In the genomic region with DNA sequence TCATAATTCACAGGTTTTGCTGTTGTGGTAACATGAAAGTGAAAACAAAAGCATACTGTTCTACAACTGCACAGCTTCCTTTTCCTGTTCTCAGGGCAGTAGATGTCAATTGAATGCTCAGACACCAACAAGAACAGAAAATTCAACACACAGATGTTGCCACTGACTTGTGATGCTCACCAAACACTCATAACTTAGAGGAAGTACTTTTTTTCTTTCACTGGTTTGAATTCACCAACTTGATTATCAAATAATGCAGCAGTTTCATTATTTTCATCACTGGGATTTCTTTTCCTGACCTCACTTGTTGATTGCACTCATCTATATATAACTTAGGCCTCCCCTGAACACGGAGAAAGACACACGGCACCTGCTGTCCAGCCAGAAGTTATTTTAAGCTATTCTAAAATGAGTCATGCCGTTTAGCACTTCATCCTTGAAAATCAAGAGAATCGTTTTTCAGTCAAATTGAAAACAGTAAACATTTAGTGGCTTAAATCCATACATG, we compare ENCODE assay signal across 1 cellular context.
TF ChIP-seq lines count a peak whose summit lies in the region.

No MANE protein-coding gene starts in this region.

TF ChIP-seq in GM12878, 131 proteins besides CTCF, POLR2A, EP300 and RAD21 (continued from another document and continues in another):
- TF ChIP-seq, protein P1, sequence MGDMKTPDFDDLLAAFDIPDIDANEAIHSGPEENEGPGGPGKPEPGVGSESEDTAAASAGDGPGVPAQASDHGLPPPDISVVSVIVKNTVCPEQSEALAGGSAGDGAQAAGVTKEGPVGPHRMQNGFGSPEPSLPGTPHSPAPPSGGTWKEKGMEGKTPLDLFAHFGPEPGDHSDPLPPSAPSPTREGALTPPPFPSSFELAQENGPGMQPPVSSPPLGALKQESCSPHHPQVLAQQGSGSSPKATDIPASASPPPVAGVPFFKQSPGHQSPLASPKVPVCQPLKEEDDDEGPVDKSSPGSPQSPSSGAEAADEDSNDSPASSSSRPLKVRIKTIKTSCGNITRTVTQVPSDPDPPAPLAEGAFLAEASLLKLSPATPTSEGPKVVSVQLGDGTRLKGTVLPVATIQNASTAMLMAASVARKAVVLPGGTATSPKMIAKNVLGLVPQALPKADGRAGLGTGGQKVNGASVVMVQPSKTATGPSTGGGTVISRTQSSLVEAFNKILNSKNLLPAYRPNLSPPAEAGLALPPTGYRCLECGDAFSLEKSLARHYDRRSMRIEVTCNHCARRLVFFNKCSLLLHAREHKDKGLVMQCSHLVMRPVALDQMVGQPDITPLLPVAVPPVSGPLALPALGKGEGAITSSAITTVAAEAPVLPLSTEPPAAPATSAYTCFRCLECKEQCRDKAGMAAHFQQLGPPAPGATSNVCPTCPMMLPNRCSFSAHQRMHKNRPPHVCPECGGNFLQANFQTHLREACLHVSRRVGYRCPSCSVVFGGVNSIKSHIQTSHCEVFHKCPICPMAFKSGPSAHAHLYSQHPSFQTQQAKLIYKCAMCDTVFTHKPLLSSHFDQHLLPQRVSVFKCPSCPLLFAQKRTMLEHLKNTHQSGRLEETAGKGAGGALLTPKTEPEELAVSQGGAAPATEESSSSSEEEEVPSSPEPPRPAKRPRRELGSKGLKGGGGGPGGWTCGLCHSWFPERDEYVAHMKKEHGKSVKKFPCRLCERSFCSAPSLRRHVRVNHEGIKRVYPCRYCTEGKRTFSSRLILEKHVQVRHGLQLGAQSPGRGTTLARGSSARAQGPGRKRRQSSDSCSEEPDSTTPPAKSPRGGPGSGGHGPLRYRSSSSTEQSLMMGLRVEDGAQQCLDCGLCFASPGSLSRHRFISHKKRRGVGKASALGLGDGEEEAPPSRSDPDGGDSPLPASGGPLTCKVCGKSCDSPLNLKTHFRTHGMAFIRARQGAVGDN (IDR thresholded peaks at IDR 0.05): peak; percentile 59; the same call in 1 of the 2 replicates
- no peak for TF ChIP-seq SREBF1 (IDR thresholded peaks at IDR 0.05; ENCODE audit: low read length)
- TF ChIP-seq TBL1XR1 (IDR thresholded peaks at IDR 0.05; ENCODE audit: low read depth, low read length): peak; percentile 87; the same call in 1 of the 2 replicates
- TF ChIP-seq, protein P2, sequence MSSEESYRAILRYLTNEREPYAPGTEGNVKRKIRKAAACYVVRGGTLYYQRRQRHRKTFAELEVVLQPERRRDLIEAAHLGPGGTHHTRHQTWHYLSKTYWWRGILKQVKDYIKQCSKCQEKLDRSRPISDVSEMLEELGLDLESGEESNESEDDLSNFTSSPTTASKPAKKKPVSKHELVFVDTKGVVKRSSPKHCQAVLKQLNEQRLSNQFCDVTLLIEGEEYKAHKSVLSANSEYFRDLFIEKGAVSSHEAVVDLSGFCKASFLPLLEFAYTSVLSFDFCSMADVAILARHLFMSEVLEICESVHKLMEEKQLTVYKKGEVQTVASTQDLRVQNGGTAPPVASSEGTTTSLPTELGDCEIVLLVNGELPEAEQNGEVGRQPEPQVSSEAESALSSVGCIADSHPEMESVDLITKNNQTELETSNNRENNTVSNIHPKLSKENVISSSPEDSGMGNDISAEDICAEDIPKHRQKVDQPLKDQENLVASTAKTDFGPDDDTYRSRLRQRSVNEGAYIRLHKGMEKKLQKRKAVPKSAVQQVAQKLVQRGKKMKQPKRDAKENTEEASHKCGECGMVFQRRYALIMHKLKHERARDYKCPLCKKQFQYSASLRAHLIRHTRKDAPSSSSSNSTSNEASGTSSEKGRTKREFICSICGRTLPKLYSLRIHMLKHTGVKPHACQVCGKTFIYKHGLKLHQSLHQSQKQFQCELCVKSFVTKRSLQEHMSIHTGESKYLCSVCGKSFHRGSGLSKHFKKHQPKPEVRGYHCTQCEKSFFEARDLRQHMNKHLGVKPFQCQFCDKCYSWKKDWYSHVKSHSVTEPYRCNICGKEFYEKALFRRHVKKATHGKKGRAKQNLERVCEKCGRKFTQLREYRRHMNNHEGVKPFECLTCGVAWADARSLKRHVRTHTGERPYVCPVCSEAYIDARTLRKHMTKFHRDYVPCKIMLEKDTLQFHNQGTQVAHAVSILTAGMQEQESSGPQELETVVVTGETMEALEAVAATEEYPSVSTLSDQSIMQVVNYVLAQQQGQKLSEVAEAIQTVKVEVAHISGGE (CRISPR knock-in tag; IDR thresholded peaks at IDR 0.05): no peak
- peak; percentile 71; the same call in 1 of the 2 replicates for TF ChIP-seq DPF2 (IDR thresholded peaks at IDR 0.05)
- peak; percentile 84; the same call in 1 of the 2 replicates for TF ChIP-seq PAX8 (IDR thresholded peaks at IDR 0.05)
- peak; percentile 60 for TF ChIP-seq PML (IDR thresholded peaks at IDR 0.05; ENCODE audit: low read length)
- TF ChIP-seq, protein P3, sequence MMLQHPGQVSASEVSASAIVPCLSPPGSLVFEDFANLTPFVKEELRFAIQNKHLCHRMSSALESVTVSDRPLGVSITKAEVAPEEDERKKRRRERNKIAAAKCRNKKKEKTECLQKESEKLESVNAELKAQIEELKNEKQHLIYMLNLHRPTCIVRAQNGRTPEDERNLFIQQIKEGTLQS (IDR thresholded peaks at IDR 0.05; ENCODE audit: borderline replicate concordance, extremely low read depth, low read depth, low read length): no peak
- TF ChIP-seq TCF7 (IDR thresholded peaks at IDR 0.05; ENCODE audit: borderline replicate concordance): 0 out of 2 replicates have a peak, but pooled peaks have one; percentile 32
- TF ChIP-seq, protein P4, sequence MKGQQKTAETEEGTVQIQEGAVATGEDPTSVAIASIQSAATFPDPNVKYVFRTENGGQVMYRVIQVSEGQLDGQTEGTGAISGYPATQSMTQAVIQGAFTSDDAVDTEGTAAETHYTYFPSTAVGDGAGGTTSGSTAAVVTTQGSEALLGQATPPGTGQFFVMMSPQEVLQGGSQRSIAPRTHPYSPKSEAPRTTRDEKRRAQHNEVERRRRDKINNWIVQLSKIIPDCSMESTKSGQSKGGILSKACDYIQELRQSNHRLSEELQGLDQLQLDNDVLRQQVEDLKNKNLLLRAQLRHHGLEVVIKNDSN (IDR thresholded peaks at IDR 0.05; ENCODE audit: borderline replicate concordance, extremely low read length, insufficient read depth, low read depth, low read length): no peak
- no peak for TF ChIP-seq WRNIP1 (IDR thresholded peaks at IDR 0.05; ENCODE audit: borderline replicate concordance, low read depth, low read length)
- no peak for TF ChIP-seq YBX1 (IDR thresholded peaks at IDR 0.05)
- TF ChIP-seq RELA (IDR thresholded peaks at IDR 0.05; ENCODE audit: borderline replicate concordance, partially characterized antibody): no peak
- TF ChIP-seq STAT1 (conservative IDR thresholded peaks at IDR 0.05): no peak
- TF ChIP-seq TCF3 (IDR thresholded peaks at IDR 0.05; ENCODE audit: borderline replicate concordance, insufficient read depth, low read depth, low read length): peak; percentile 56; the same call in 1 of the 2 replicates
- TF ChIP-seq, protein P5, sequence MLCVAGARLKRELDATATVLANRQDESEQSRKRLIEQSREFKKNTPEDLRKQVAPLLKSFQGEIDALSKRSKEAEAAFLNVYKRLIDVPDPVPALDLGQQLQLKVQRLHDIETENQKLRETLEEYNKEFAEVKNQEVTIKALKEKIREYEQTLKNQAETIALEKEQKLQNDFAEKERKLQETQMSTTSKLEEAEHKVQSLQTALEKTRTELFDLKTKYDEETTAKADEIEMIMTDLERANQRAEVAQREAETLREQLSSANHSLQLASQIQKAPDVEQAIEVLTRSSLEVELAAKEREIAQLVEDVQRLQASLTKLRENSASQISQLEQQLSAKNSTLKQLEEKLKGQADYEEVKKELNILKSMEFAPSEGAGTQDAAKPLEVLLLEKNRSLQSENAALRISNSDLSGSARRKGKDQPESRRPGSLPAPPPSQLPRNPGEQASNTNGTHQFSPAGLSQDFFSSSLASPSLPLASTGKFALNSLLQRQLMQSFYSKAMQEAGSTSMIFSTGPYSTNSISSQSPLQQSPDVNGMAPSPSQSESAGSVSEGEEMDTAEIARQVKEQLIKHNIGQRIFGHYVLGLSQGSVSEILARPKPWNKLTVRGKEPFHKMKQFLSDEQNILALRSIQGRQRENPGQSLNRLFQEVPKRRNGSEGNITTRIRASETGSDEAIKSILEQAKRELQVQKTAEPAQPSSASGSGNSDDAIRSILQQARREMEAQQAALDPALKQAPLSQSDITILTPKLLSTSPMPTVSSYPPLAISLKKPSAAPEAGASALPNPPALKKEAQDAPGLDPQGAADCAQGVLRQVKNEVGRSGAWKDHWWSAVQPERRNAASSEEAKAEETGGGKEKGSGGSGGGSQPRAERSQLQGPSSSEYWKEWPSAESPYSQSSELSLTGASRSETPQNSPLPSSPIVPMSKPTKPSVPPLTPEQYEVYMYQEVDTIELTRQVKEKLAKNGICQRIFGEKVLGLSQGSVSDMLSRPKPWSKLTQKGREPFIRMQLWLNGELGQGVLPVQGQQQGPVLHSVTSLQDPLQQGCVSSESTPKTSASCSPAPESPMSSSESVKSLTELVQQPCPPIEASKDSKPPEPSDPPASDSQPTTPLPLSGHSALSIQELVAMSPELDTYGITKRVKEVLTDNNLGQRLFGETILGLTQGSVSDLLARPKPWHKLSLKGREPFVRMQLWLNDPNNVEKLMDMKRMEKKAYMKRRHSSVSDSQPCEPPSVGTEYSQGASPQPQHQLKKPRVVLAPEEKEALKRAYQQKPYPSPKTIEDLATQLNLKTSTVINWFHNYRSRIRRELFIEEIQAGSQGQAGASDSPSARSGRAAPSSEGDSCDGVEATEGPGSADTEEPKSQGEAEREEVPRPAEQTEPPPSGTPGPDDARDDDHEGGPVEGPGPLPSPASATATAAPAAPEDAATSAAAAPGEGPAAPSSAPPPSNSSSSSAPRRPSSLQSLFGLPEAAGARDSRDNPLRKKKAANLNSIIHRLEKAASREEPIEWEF (IDR thresholded peaks at IDR 0.05; ENCODE audit: insufficient replicate concordance, low read depth, low read length): no peak
- TF ChIP-seq ZNF622 (IDR thresholded peaks at IDR 0.05): no peak
- peak; percentile 90 for TF ChIP-seq FOXK2 (IDR thresholded peaks at IDR 0.05)
- TF ChIP-seq NR2C1 (IDR thresholded peaks at IDR 0.05): no peak
- peak; percentile 65 for TF ChIP-seq MTA2 (IDR thresholded peaks at IDR 0.05; ENCODE audit: low read depth)
- TF ChIP-seq TARDBP (IDR thresholded peaks at IDR 0.05; ENCODE audit: borderline replicate concordance): no peak; the same call in 1 of the 2 replicates
- no peak for TF ChIP-seq PAX5 (IDR thresholded peaks at IDR 0.05; ENCODE audit: borderline replicate concordance, low read depth, low read length)
- TF ChIP-seq JUNB (IDR thresholded peaks at IDR 0.05): peak; percentile 93
- no peak for TF ChIP-seq EGR1 (IDR thresholded peaks at IDR 0.05; ENCODE audit: borderline replicate concordance in 1 of 2, low read depth in 2 of 2, low read length in 2 of 2)
- TF ChIP-seq ASH2L (IDR thresholded peaks at IDR 0.05; ENCODE audit: borderline replicate concordance, low read depth): peak; percentile 85; the same call in 1 of the 2 replicates
- TF ChIP-seq SPI1 (IDR thresholded peaks at IDR 0.05; ENCODE audit: borderline replicate concordance, insufficient read depth, low read depth, low read length): no peak
- no peak for TF ChIP-seq RAD51 (IDR thresholded peaks at IDR 0.05)
- TF ChIP-seq, protein P6, sequence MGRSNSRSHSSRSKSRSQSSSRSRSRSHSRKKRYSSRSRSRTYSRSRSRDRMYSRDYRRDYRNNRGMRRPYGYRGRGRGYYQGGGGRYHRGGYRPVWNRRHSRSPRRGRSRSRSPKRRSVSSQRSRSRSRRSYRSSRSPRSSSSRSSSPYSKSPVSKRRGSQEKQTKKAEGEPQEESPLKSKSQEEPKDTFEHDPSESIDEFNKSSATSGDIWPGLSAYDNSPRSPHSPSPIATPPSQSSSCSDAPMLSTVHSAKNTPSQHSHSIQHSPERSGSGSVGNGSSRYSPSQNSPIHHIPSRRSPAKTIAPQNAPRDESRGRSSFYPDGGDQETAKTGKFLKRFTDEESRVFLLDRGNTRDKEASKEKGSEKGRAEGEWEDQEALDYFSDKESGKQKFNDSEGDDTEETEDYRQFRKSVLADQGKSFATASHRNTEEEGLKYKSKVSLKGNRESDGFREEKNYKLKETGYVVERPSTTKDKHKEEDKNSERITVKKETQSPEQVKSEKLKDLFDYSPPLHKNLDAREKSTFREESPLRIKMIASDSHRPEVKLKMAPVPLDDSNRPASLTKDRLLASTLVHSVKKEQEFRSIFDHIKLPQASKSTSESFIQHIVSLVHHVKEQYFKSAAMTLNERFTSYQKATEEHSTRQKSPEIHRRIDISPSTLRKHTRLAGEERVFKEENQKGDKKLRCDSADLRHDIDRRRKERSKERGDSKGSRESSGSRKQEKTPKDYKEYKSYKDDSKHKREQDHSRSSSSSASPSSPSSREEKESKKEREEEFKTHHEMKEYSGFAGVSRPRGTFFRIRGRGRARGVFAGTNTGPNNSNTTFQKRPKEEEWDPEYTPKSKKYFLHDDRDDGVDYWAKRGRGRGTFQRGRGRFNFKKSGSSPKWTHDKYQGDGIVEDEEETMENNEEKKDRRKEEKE (IDR thresholded peaks at IDR 0.05): no peak
- no peak for TF ChIP-seq ZNF274 (IDR thresholded peaks at IDR 0.05; ENCODE audit: insufficient read depth, insufficient read length)
- TF ChIP-seq ZSCAN29 (IDR thresholded peaks at IDR 0.05): no peak
- TF ChIP-seq HDAC6 (IDR thresholded peaks at IDR 0.05; ENCODE audit: unreplicated experiment): no peak
- TF ChIP-seq, protein P7, sequence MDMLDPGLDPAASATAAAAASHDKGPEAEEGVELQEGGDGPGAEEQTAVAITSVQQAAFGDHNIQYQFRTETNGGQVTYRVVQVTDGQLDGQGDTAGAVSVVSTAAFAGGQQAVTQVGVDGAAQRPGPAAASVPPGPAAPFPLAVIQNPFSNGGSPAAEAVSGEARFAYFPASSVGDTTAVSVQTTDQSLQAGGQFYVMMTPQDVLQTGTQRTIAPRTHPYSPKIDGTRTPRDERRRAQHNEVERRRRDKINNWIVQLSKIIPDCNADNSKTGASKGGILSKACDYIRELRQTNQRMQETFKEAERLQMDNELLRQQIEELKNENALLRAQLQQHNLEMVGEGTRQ (IDR thresholded peaks at IDR 0.05; ENCODE audit: borderline replicate concordance, low read depth, low read length): no peak
- no peak for TF ChIP-seq CBFB (IDR thresholded peaks at IDR 0.05; ENCODE audit: low read depth)
- peak; percentile 86 for TF ChIP-seq IKZF1 (conservative IDR thresholded peaks at IDR 0.05)
- no peak for TF ChIP-seq RFX5 (IDR thresholded peaks at IDR 0.05; ENCODE audit: low read depth, low read length)
- TF ChIP-seq CREB1 (IDR thresholded peaks at IDR 0.05; ENCODE audit: low read depth): peak; percentile 73
- no peak for TF ChIP-seq FOS (IDR thresholded peaks at IDR 0.05; ENCODE audit: borderline replicate concordance, extremely low read depth, insufficient read length)
- no peak for TF ChIP-seq MYC (IDR thresholded peaks at IDR 0.05; ENCODE audit: insufficient read depth, insufficient read length, insufficient replicate concordance, low read length, severe bottlenecking)
- TF ChIP-seq CEBPB (IDR thresholded peaks at IDR 0.05; ENCODE audit: borderline replicate concordance in 1 of 2, low read depth in 2 of 2, low read length in 2 of 2): peak in 1 of 2 experiments; percentile 89; a peak in 1 of 4 replicates
- no peak for TF ChIP-seq SIX5 (IDR thresholded peaks at IDR 0.05; ENCODE audit: low read depth, low read length, severe bottlenecking)
- no peak for TF ChIP-seq HDGF (IDR thresholded peaks at IDR 0.05)
- TF ChIP-seq KAT2A (conservative IDR thresholded peaks at IDR 0.05; ENCODE audit: control insufficient read depth, low read depth, low read length): no peak
- no peak for TF ChIP-seq SUPT20H (IDR thresholded peaks at IDR 0.05; ENCODE audit: borderline replicate concordance, control insufficient read depth, low read depth, low read length)
- TF ChIP-seq ZNF217 (IDR thresholded peaks at IDR 0.05): peak; percentile 55; the same call in 1 of the 2 replicates
- peak; percentile 87; the same call in 1 of the 2 replicates for TF ChIP-seq CBX5 (IDR thresholded peaks at IDR 0.05; ENCODE audit: low read depth)
- no peak for TF ChIP-seq YY1 (IDR thresholded peaks at IDR 0.05; ENCODE audit: low read depth, low read length)
- TF ChIP-seq NRF1 (conservative IDR thresholded peaks at IDR 0.05; ENCODE audit: low read depth, low read length): no peak
